In the genomic region with DNA sequence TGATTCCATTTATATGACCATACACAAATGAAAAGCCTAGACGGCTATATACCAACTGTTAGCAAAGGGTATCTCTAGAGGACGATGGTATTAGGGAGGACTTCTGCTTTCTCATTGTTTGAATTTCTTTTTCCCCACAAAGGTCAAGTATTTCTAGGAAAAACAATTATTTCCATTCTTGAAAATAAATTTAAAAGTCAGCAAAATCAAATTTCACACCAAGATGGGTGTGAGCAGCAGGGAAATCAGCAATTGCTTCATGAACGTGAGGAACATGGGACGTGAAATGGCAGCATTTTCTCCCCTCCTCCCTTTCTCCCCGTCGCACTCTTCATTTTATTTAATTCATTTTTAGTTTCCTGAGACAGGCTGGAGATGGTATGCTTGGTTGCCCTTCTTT, we compare ENCODE assay signal across 21 cellular contexts. TPM values are rescaled to one million over a fixed set of nuclear protein-coding genes. Genes with fewer than 3 reads are reported as not detected.
A peak's percentile ranks its signal among the peaks of the same experiment; 100 is the strongest.
DNase-seq lines count a peak whose midpoint lies in the region; ATAC-seq, FAIRE-seq and TF ChIP-seq lines count a peak whose summit lies in the region.
"Had no signal": no experiment of that assay in that cellular context is flagged by ENCODE, and none has a peak within 500 bp of the region (broad histone marks: within the 10 kb centered on the region; RNA-seq: fewer than 3 reads in every experiment).

No MANE protein-coding gene starts in this region.

- H3K9me2 ChIP-seq in GM23248 (ENCODE audit: insufficient read depth): no peaks in the 10 kb centered on the region

- FAIRE-seq in HepG2 (lab: Jason Lieb, UNC): no peak
- FAIRE-seq: A549, GM12878, GM12892, GM18507 had no signal

- no peak overlapping the region for H3K4me3 ChIP-seq in HepG2 (replicated peaks in 1 of 3; ENCODE audit: insufficient read depth in 1 of 3, low read depth in 2 of 3, low read length in 3 of 3)
- H3K4me3 ChIP-seq in right lobe of liver: no peak overlapping the region
- H3K4me3 ChIP-seq in GM23248: no peak overlapping the region
- H3K4me3 ChIP-seq: A549; BLaER1 treated with 17β-estradiol and CSF1 and Interleukin-3, amounts not matched to agents 10 nM and 100 nM; GM12878 had no signal

- H3K27me3 ChIP-seq in HepG2 (ENCODE audit: control insufficient read depth in 1 of 2, insufficient read depth in 2 of 2, low read length in 2 of 2) (no peaks in the 10 kb centered on the region; a peak in 1 of 5 replicates), right lobe of liver (no peaks in the 10 kb centered on the region), GM23248 (replicated peaks; ENCODE audit: insufficient read depth) (no peaks in the 10 kb centered on the region)
- H3K27me3 ChIP-seq: BLaER1 treated with 17β-estradiol and CSF1 and Interleukin-3, amounts not matched to agents 10 nM and 100 nM had no signal

- BruUV-seq in HepG2 (replicated peaks; lab: Mats Ljungman, UMichigan): no TSS peak

- H2AFZ ChIP-seq in HepG2 (ENCODE audit: low read length) (no peak overlapping the region), GM23248 (no peak overlapping the region)

- POLR2A ChIA-PET in HepG2 (lab: Yijun Ruan, JAX): no interaction called here

- WGBS in HepG2 (ENCODE audit: low lambda C conversion rate): 77% methylated on average over 6 of the region's 6 CpGs
- WGBS in right lobe of liver (ENCODE audit: insufficient coverage, low coverage, low lambda C conversion rate, missing lambda C conversion rate): 91% methylated on average over 6 of the region's 6 CpGs
- WGBS in GM23248 (ENCODE audit: low coverage in 1 of 2, low lambda C conversion rate in 2 of 2, missing lambda C conversion rate in 2 of 2), 2 experiments: 77 to 81% methylated on average over 6 of the region's 6 CpGs

- no peak for DNase-seq in HepG2 (ENCODE audit: low spot score)
- no peak for DNase-seq in right lobe of liver
- DNase-seq in retina: peak; percentile 22
- no peak for DNase-seq in GM23248
- DNase-seq in NCI-H1092 (lab: John Stamatoyannopoulos, UW): no peak
- DNase-seq: AML-193; CD4-positive, alpha-beta T cell; CD8-positive, alpha-beta T cell; DMS 273 treated with DMSO at 0.1 percent for 48 hours; DMS153; DMS53; DND-41; EL; GDM1 had no signal

- ATAC-seq in HepG2: no peak
- ATAC-seq in right lobe of liver: no peak
- ATAC-seq: A549; CD8-positive, alpha-beta T cell; GM12878 had no signal

- no peaks in the 10 kb centered on the region for H3K36me3 ChIP-seq in HepG2 (replicated peaks in 1 of 2; ENCODE audit: control insufficient read depth in 1 of 2, insufficient read depth in 2 of 2, low read length in 2 of 2)
- H3K36me3 ChIP-seq in right lobe of liver: no peaks in the 10 kb centered on the region
- H3K36me3 ChIP-seq in GM23248 (ENCODE audit: low read depth): no peaks in the 10 kb centered on the region
- H3K36me3 ChIP-seq: BLaER1 treated with 17β-estradiol and CSF1 and Interleukin-3, amounts not matched to agents 10 nM and 100 nM had no signal

- H3F3A ChIP-seq in GM23248 (ENCODE audit: insufficient read depth): no peaks in the 10 kb centered on the region

- H3K27ac ChIP-seq in HepG2 (ENCODE audit: extremely low read length, insufficient read depth, low read length) (no peak overlapping the region), right lobe of liver (no peak overlapping the region), GM23248 (no peak overlapping the region)
- H3K27ac ChIP-seq: 22Rv1; A549; BLaER1 treated with 17β-estradiol and CSF1 and Interleukin-3, amounts not matched to agents 10 nM and 100 nM; C4-2B had no signal

- intact Hi-C loops in HepG2 (cut with micrococcal nuclease; ENCODE audit: unreplicated experiment) (no loop called here), right lobe of liver (cut with DNase I) (no loop called here)

- no peak for TF ChIP-seq CTCF in HepG2 (CRISPR knock-in tag; IDR thresholded peaks at IDR 0.05)
- TF ChIP-seq CTCF in right lobe of liver (IDR thresholded peaks at IDR 0.05): no peak

- CTCF ChIA-PET in HepG2 (lab: Yijun Ruan, JAX; ENCODE audit: low intra/inter-chr PET ratio, low total read pairs): no interaction called here

- peaks cover 33% of the 10 kb centered on the region for H3K4me1 ChIP-seq in HepG2 (ENCODE audit: insufficient read depth, low read length)
- H3K4me1 ChIP-seq in right lobe of liver: peaks cover 0 to 21% (median 2%) of the 10 kb centered on the region in 4 donors
- H3K4me1 ChIP-seq in GM23248 (ENCODE audit: insufficient read depth): peaks cover 4% of the 10 kb centered on the region; the same call in 1 of the 2 replicates

- no peak overlapping the region for H3K4me2 ChIP-seq in HepG2 (ENCODE audit: low read depth, low read length)
- no peak overlapping the region for H3K4me2 ChIP-seq in GM23248 (ENCODE audit: unreplicated experiment)
- H3K4me2 ChIP-seq: A549; BLaER1 treated with 17β-estradiol and CSF1 and Interleukin-3, amounts not matched to agents 10 nM and 100 nM had no signal

- H3K9ac ChIP-seq in HepG2 (ENCODE audit: insufficient read depth, low read depth, low read length) (no peak overlapping the region), GM23248 (no peak overlapping the region)
- H3K9ac ChIP-seq: BLaER1 treated with 17β-estradiol and CSF1 and Interleukin-3, amounts not matched to agents 10 nM and 100 nM had no signal

- no peaks in the 10 kb centered on the region for H3K79me2 ChIP-seq in HepG2 (ENCODE audit: insufficient read depth, low read length)
- H3K79me2 ChIP-seq in GM23248 (ENCODE audit: insufficient read depth): no peaks in the 10 kb centered on the region

- no peak for TF ChIP-seq RAD21 in HepG2 (CRISPR knock-in tag; IDR thresholded peaks at IDR 0.05)

- H3K9me3 ChIP-seq in HepG2 (ENCODE audit: low read length): no peaks in the 10 kb centered on the region
- H3K9me3 ChIP-seq in right lobe of liver: no peaks in the 10 kb centered on the region
- no peaks in the 10 kb centered on the region for H3K9me3 ChIP-seq in GM23248 (ENCODE audit: low read depth)
- H3K9me3 ChIP-seq: A549 had no signal

- H4K20me1 ChIP-seq in HepG2 (ENCODE audit: insufficient read depth, low read length) (no peaks in the 10 kb centered on the region), GM23248 (ENCODE audit: insufficient read depth) (no peaks in the 10 kb centered on the region)
- H4K20me1 ChIP-seq: BLaER1 treated with 17β-estradiol and CSF1 and Interleukin-3, amounts not matched to agents 10 nM and 100 nM had no signal

- no peak for TF ChIP-seq POLR2A in HepG2 (IDR thresholded peaks at IDR 0.05; ENCODE audit: insufficient read depth in 1 of 2, low read depth in 2 of 2, low read length in 2 of 2)
- no peak for TF ChIP-seq POLR2A in right lobe of liver (IDR thresholded peaks at IDR 0.05)

- TF ChIP-seq EP300 in HepG2 (IDR thresholded peaks at IDR 0.05; ENCODE audit: low read depth in 2 of 2, low read length in 2 of 2): no peak
- TF ChIP-seq EP300 in HepG2 (CRISPR knock-in tag; IDR thresholded peaks at IDR 0.05; ENCODE audit: borderline replicate concordance): no peak

- in situ Hi-C loops in HepG2 (cut with HindIII; ENCODE audit: extremely low pct_ligation_motif_present, low pct_unique_long_range_greater_than_20kb): no loop called here
- in situ Hi-C loops in GM23248 (cut with MboI): no loop called here

TF ChIP-seq in HepG2, 621 proteins besides CTCF, POLR2A, EP300 and RAD21 (continues in another document):
- no peak for TF ChIP-seq KMT2B (CRISPR knock-in tag; IDR thresholded peaks at IDR 0.05)
- 0 out of 2 replicates have a peak, but pooled peaks have one; percentile 35 for TF ChIP-seq MAFF (IDR thresholded peaks at IDR 0.05; ENCODE audit: low read depth, low read length)
- no peak for TF ChIP-seq MTF2 (CRISPR knock-in tag; IDR thresholded peaks at IDR 0.05; ENCODE audit: borderline replicate concordance)
- TF ChIP-seq DMAP1 (CRISPR knock-in tag; IDR thresholded peaks at IDR 0.05): no peak
- TF ChIP-seq PTBP1 (IDR thresholded peaks at IDR 0.05; ENCODE audit: low read depth, low read length, poor library complexity, severe bottlenecking): no peak
- no peak for TF ChIP-seq MIER3 (CRISPR knock-in tag; IDR thresholded peaks at IDR 0.05; ENCODE audit: borderline replicate concordance)
- TF ChIP-seq PAX8 (CRISPR knock-in tag; IDR thresholded peaks at IDR 0.05; ENCODE audit: borderline replicate concordance): no peak
- TF ChIP-seq, protein P1, sequence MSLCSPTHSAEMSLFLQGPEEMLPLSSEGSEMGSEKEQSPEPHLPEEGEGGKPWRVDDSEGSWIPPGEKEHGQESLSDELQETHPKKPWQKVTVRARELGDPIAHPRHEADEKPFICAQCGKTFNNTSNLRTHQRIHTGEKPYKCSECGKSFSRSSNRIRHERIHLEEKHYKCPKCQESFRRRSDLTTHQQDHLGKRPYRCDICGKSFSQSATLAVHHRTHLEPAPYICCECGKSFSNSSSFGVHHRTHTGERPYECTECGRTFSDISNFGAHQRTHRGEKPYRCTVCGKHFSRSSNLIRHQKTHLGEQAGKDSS (CRISPR knock-in tag; IDR thresholded peaks at IDR 0.05; ENCODE audit: borderline replicate concordance, low read depth): no peak

RNA-seq across cellular contexts. Expression of a gene that starts 5.2 kb away (rescaled TPM):
- 16.4 and 18.9 TPM in 2 replicates for total RNA-seq in HepG2 (2016; rRNA removed; fragmentation: Illumina TruSeq; extraction: Trizol)
- 5.8 and 9.0 TPM in 2 replicates for total RNA-seq in HepG2 (2016; cell fraction: cytosol; rRNA removed; fragmentation: Illumina TruSeq; extraction: Trizol; ENCODE audit: low read depth)
- total RNA-seq in HepG2 (2016; cell fraction: insoluble cytoplasmic fraction; rRNA removed; fragmentation: Illumina TruSeq; extraction: Trizol): 14.6 and 17.0 TPM in 2 replicates
- total RNA-seq in HepG2 (2016; cell fraction: membrane; rRNA removed; fragmentation: Illumina TruSeq; extraction: Trizol): 18.4 and 18.8 TPM in 2 replicates
- total RNA-seq in HepG2 (2016; cell fraction: nucleus; rRNA removed; fragmentation: Illumina TruSeq; extraction: Trizol): 15.4 and 17.1 TPM in 2 replicates
- 17.1 and 18.6 TPM in 2 replicates for polyA plus RNA-seq in HepG2 (2011; rRNA removed)
- polyA plus RNA-seq in HepG2 (2011; cell fraction: cytosol; rRNA removed): 16.2 and 21.9 TPM in 2 replicates
- 10.7 and 11.5 TPM in 2 replicates for polyA plus RNA-seq in HepG2 (2011; cell fraction: nucleus; rRNA removed)
- polyA plus RNA-seq in HepG2 (2012): 101 and 105 TPM in 2 replicates
- polyA plus RNA-seq in HepG2 (2016; cell fraction: cytosol; fragmentation: Illumina TruSeq; extraction: Trizol; ENCODE audit: low read depth): 25.4 and 26.8 TPM in 2 replicates
- polyA plus RNA-seq in HepG2 (2016; cell fraction: insoluble cytoplasmic fraction; fragmentation: Illumina TruSeq; extraction: Trizol; ENCODE audit: low read depth): 56.7 and 68.8 TPM in 2 replicates
- 36.3 and 43.5 TPM in 2 replicates for polyA plus RNA-seq in HepG2 (2016; cell fraction: membrane; fragmentation: Illumina TruSeq; extraction: Trizol; ENCODE audit: low read depth)
- polyA plus RNA-seq in HepG2 (2016; cell fraction: nucleus; fragmentation: Illumina TruSeq; extraction: Trizol; ENCODE audit: insufficient read depth, low read depth): 49.1 and 59.9 TPM in 2 replicates
- polyA minus RNA-seq in HepG2 (2011; rRNA and poly(A)+ RNA removed; ENCODE audit: low replicate concordance): 8.2 and 21.8 TPM in 2 replicates
- polyA minus RNA-seq in HepG2 (2011; cell fraction: cytosol; rRNA and poly(A)+ RNA removed): 18.6 and 29.8 TPM in 2 replicates
- polyA minus RNA-seq in HepG2 (2011; cell fraction: nucleus; rRNA and poly(A)+ RNA removed): 20.0 and 35.3 TPM in 2 replicates
- total RNA-seq in right lobe of liver: 10 to 100 TPM; 43.1 to 66.5 (median 53.2) TPM
- 27.1 and 27.5 TPM in 2 replicates for total RNA-seq in GM23248 (2014; rRNA removed; shearing (Covaris generic))
- polyA plus RNA-seq in GM23248 (2016; fragmentation: Nextera tagmentation; extraction: Ambion mirVana): 37.1 and 40.0 TPM in 2 replicates
